Comparison of ENCODE assay signal across 17 cellular contexts in genomic region chrX:134749651-134750450, GRCh38. TPM values are rescaled to one million over a fixed set of nuclear protein-coding genes. Genes with fewer than 3 reads are reported as not detected.
DNase-seq lines count a peak whose midpoint lies in the region; ATAC-seq, FAIRE-seq and TF ChIP-seq lines count a peak whose summit lies in the region.
"Had no signal": no experiment of that assay in that cellular context is flagged by ENCODE, and none has a peak within 500 bp of the region (broad histone marks: within the 10 kb centered on the region; RNA-seq: fewer than 3 reads in every experiment).

No MANE protein-coding gene starts in this region.

- no peak overlapping the region for H3K4me3 Mint-ChIP-seq in nephron
- H3K4me3 Mint-ChIP-seq: CD14-positive monocyte; CD8-positive, alpha-beta T cell had no signal

- CTCF ChIA-PET in A549 (lab: Yijun Ruan, JAX) = interaction anchor here (0.6 to 7.0 kb wide), 9 partner anchors 12 to 266 kb away, joined by 3 to 77 read pairs (median 3); no protein-coding TSS in a partner anchor
- CTCF ChIA-PET in GM10248 (lab: Yijun Ruan, JAX) = interaction anchor here (1.0 to 2.4 kb wide), 2 partner anchors 11 to 229 kb away, joined by 3 to 9 read pairs; no protein-coding TSS in a partner anchor

- TF ChIP-seq RAD21 in A549 (conservative IDR thresholded peaks at IDR 0.05 in 1 of 2, IDR thresholded peaks at IDR 0.05 in 1 of 2) = no peak

- WGBS in A549 (ENCODE audit: missing lambda C conversion rate) = 90% methylated on average over 7 of the region's 7 CpGs

- peaks cover 73% of the 10 kb centered on the region for H3K4me1 Mint-ChIP-seq in nephron

- TF ChIP-seq EP300 in A549 (IDR thresholded peaks at IDR 0.05) = no peak

- no peaks in the 10 kb centered on the region for H3K9me3 ChIP-seq in A549
- H3K9me3 ChIP-seq: HAP-1 had no signal

- TF ChIP-seq CTCF in A549 (IDR thresholded peaks at IDR 0.05) (no peak), nephron (IDR thresholded peaks at IDR 0.05; ENCODE audit: unreplicated experiment in 3 of 3) (no peak), GM10248 (IDR thresholded peaks at IDR 0.05; ENCODE audit: control extremely low read depth, extremely low read depth, low read depth, missing control alignments) (no peak)

- TF ChIP-seq POLR2A in A549 (IDR thresholded peaks at IDR 0.05; ENCODE audit: low read length) = no peak

- peaks cover 31% of the 10 kb centered on the region for H3K4me1 ChIP-seq in A549

- H3K27ac ChIP-seq in A549 = peak overlapping the region in 1 of 2 experiments; percentile 43; a peak in 2 of 6 replicates
- H3K27ac ChIP-seq: KMS-11 had no signal

- FAIRE-seq in A549 (lab: Jason Lieb, UNC) = peak; percentile 32
- FAIRE-seq: GM12891, H1, HepG2, HTR-8/SVneo had no signal

- H3K27ac Mint-ChIP-seq in nephron = peak overlapping the region; percentile 44 to 82 (median 77)
- H3K27ac Mint-ChIP-seq: CD14-positive monocyte; CD8-positive, alpha-beta T cell had no signal

- no peak overlapping the region for H3K4me2 ChIP-seq in A549
- H3K4me2 ChIP-seq: KMS-11 had no signal

- no peaks in the 10 kb centered on the region for H3K36me3 Mint-ChIP-seq in nephron (ENCODE audit: low read depth)
- H3K36me3 Mint-ChIP-seq: CD14-positive monocyte; CD8-positive, alpha-beta T cell had no signal

- POLR2A ChIA-PET in A549 (lab: Yijun Ruan, JAX) (interaction anchor here (0.7 kb wide), 1 partner anchor 145 kb away, joined by 3 read pairs; no protein-coding TSS in a partner anchor), GM10248 (lab: Yijun Ruan, JAX) (no interaction called here)

- DNase-seq in A549 (ENCODE audit: low read depth in 1 of 2, low spot score in 1 of 2) (no peak), GM03348 (ENCODE audit: low spot score) (peak; percentile 10), fibroblast of peridontal ligament (ENCODE audit: extremely low read depth) (peak; percentile 25), GM10248 (ENCODE audit: extremely low spot score) (no peak)
- DNase-seq in activated CD4-positive, alpha-beta T cell treated with anti-CD3 and anti-CD28 coated beads, Interleukin-2, amount 50 U/mL, for 1 hour = no peak
- DNase-seq: CD8-positive, alpha-beta T cell; COR-L47; DMS53 had no signal

- ATAC-seq in A549 (no peak), GM21360 (IDR thresholded peaks at IDR 0.05; ENCODE audit: unreplicated experiment) (no peak)
- ATAC-seq: CD8-positive, alpha-beta T cell; HepG2 had no signal

- H3K4me3 ChIP-seq in A549 = no peak overlapping the region
- H3K4me3 ChIP-seq: HAP-1 had no signal

- H3K27me3 Mint-ChIP-seq in nephron (ENCODE audit: low read depth) = no peaks in the 10 kb centered on the region

- peaks cover under 1% of the 10 kb centered on the region for H3K9me3 Mint-ChIP-seq in nephron
- H3K9me3 Mint-ChIP-seq: CD8-positive, alpha-beta T cell had no signal

TF ChIP-seq in A549, 52 proteins besides CTCF, POLR2A, EP300 and RAD21:
- TF ChIP-seq REST (IDR thresholded peaks at IDR 0.05) (no peak), ELK1 (IDR thresholded peaks at IDR 0.05; ENCODE audit: low read depth, low read length) (no peak), RFX5 (IDR thresholded peaks at IDR 0.05) (no peak), FOXS1 (CRISPR knock-in tag; IDR thresholded peaks at IDR 0.05) (no peak), SMC3 (IDR thresholded peaks at IDR 0.05) (no peak), E2F6 (IDR thresholded peaks at IDR 0.05; ENCODE audit: borderline replicate concordance, low read depth) (no peak), ZSCAN20 (CRISPR knock-in tag; IDR thresholded peaks at IDR 0.05) (no peak)

RNA-seq across cellular contexts. Expression of gene PABIR2, which starts 47.2 kb away (rescaled TPM):
- polyA plus RNA-seq in A549 (2011; rRNA removed) (39.0 and 53.8 TPM in 2 replicates), A549 (2017; fragmentation: RNase III; extraction: RNeasy Plus Mini Kit Qiagen cat#74134 plus additional on column Dnase treatment) (35.2 to 36.0 TPM (median 35.3 TPM) in 3 replicates)
- polyA plus RNA-seq in A549 (2012; cell fraction: cytosol; rRNA removed) = 21.6 and 28.3 TPM in 2 replicates
- 22.8 and 27.9 TPM in 2 replicates for polyA plus RNA-seq in A549 (2012; cell fraction: nucleus; rRNA removed)
- polyA minus RNA-seq in A549 (2011; rRNA and poly(A)+ RNA removed) = 26.8 and 30.0 TPM in 2 replicates

Comparison
In these comparisons a context has a peak if more than half of its experiments do, and no peak if none do; other contexts are left out.
1. DNase-seq: peak in GM03348 (single experiment) and fibroblast of peridontal ligament (single experiment); none in A549 (0 of 2), activated CD4-positive, alpha-beta T cell treated with anti-CD3 and anti-CD28 coated beads, Interleukin-2, amount 50 U/mL, for 1 hour (single experiment) and GM10248 (single experiment).